In genomic region chr12:21773799-21774198, GRCh38 we compare ENCODE assay signal across 10 cellular contexts. TPM values are rescaled to one million over a fixed set of nuclear protein-coding genes. Genes with fewer than 3 reads are reported as not detected.
DNase-seq lines count a peak whose midpoint lies in the region; ATAC-seq and TF ChIP-seq lines count a peak whose summit lies in the region.
"Had no signal": no experiment of that assay in that cellular context is flagged by ENCODE, and none has a peak within 500 bp of the region (broad histone marks: within the 10 kb centered on the region; RNA-seq: fewer than 3 reads in every experiment).

No MANE protein-coding gene starts in this region.

- H3K27me3 Mint-ChIP-seq in activated T-helper 2 cell treated with anti-CD3 and anti-CD28 coated beads, Interferon-gamma antibody, Interleukin-2, Interleukin-4, amounts not matched to agents 10 μg/mL and 5 μg/mL and 100 μg/mL, durations not matched to agents 14 hours and 24 hours and 36 hours (ENCODE audit: low read depth), result peaks cover 62% of the 10 kb centered on the region

- TF ChIP-seq POLR2A in uterus (IDR thresholded peaks at IDR 0.05), result no peak

- H3K36me3 ChIP-seq in endocrine pancreas (ENCODE audit: control insufficient read depth, insufficient read depth, low read length) (no peaks in the 10 kb centered on the region), muscle layer of duodenum (ENCODE audit: control insufficient read depth in 1 of 2, insufficient read depth in 2 of 2, low read length in 2 of 2) (no peaks in the 10 kb centered on the region), uterus (no peaks in the 10 kb centered on the region), Karpas-422 (ENCODE audit: insufficient read depth, low read length) (no peaks in the 10 kb centered on the region)

- H3K9me3 Mint-ChIP-seq in activated T-helper 2 cell treated with anti-CD3 and anti-CD28 coated beads, Interferon-gamma antibody, Interleukin-2, Interleukin-4, amounts not matched to agents 10 μg/mL and 5 μg/mL and 100 μg/mL, durations not matched to agents 14 hours and 24 hours and 36 hours, result no peaks in the 10 kb centered on the region
- H3K9me3 Mint-ChIP-seq: activated naive CD4-positive, alpha-beta T cell treated with anti-CD3 and anti-CD28 coated beads, Interleukin-2, amount 50 U/mL, for 72 hours had no signal

- DNase-seq in Right ventricle myocardium superior (no peak), Right ventricle myocardium inferior (ENCODE audit: missing footprints) (no peak), uterus (no peak), Karpas-422 (no peak), SKM-1 (lab: John Stamatoyannopoulos, UW; ENCODE audit: unreplicated experiment) (no peak)
- no peak for DNase-seq in activated T-helper 2 cell treated with anti-CD3 and anti-CD28 coated beads, Interferon-gamma antibody, Interleukin-2, Interleukin-4, amounts not matched to agents 10 μg/mL and 5 μg/mL and 100 μg/mL, durations not matched to agents 14 hours and 24 hours and 36 hours (ENCODE audit: low spot score)
- DNase-seq: NCI-H748 treated with DMSO at 0.1 percent for 48 hours had no signal

- H3K4me1 ChIP-seq in endocrine pancreas (ENCODE audit: control insufficient read depth, insufficient read depth, low read length), result peaks cover 18% of the 10 kb centered on the region
- no peaks in the 10 kb centered on the region for H3K4me1 ChIP-seq in muscle layer of duodenum (ENCODE audit: control insufficient read depth in 1 of 2, insufficient read depth in 2 of 2, low read length in 2 of 2)
- no peaks in the 10 kb centered on the region for H3K4me1 ChIP-seq in uterus
- H3K4me1 ChIP-seq in Karpas-422 (ENCODE audit: low read length), result peaks cover 3% of the 10 kb centered on the region; the same call in 1 of the 2 replicates

- no peak for TF ChIP-seq CTCF in uterus (IDR thresholded peaks at IDR 0.05)

- peak; percentile 19 for ATAC-seq in Right ventricle myocardium superior (ENCODE audit: poor library complexity)
- ATAC-seq in Right ventricle myocardium inferior, result no peak

- no peaks in the 10 kb centered on the region for H4K20me1 ChIP-seq in Karpas-422 (ENCODE audit: insufficient read depth, low read depth, low read length)

- intact Hi-C loops in Right ventricle myocardium superior (cut with DNase I) (no loop called here), Right ventricle myocardium inferior (cut with DNase I) (loop anchor here (1.0 to 5.0 kb wide), 3 partner anchors 59 to 168 kb away; partner anchors contain the start of gene ABCC9), uterus (cut with DNase I; ENCODE audit: low total_unique reads) (loop anchor here (10.0 kb wide), 1 partner anchor 51 kb away; no protein-coding TSS in a partner anchor)
- intact Hi-C loops in activated T-helper 2 cell treated with anti-CD3 and anti-CD28 coated beads, Interferon-gamma antibody, Interleukin-2, Interleukin-4, amounts not matched to agents 10 μg/mL and 5 μg/mL and 100 μg/mL, durations not matched to agents 14 hours and 24 hours and 36 hours (cut with micrococcal nuclease), result no loop called here

- H3K4me3 Mint-ChIP-seq in activated T-helper 2 cell treated with anti-CD3 and anti-CD28 coated beads, Interferon-gamma antibody, Interleukin-2, Interleukin-4, amounts not matched to agents 10 μg/mL and 5 μg/mL and 100 μg/mL, durations not matched to agents 14 hours and 24 hours and 36 hours (ENCODE audit: low read depth), result no peak overlapping the region

- H3K9ac ChIP-seq in endocrine pancreas (ENCODE audit: control insufficient read depth, insufficient read depth, low read length) (peak overlapping the region; percentile 7), Karpas-422 (ENCODE audit: low read length) (no peak overlapping the region)

- no peak overlapping the region for H3K27ac Mint-ChIP-seq in activated T-helper 2 cell treated with anti-CD3 and anti-CD28 coated beads, Interferon-gamma antibody, Interleukin-2, Interleukin-4, amounts not matched to agents 10 μg/mL and 5 μg/mL and 100 μg/mL, durations not matched to agents 14 hours and 24 hours and 36 hours
- H3K27ac Mint-ChIP-seq: activated naive CD4-positive, alpha-beta T cell treated with anti-CD3 and anti-CD28 coated beads, Interleukin-2, amount 50 U/mL, for 72 hours had no signal

- H3K9me3 ChIP-seq in endocrine pancreas (ENCODE audit: control insufficient read depth, low read length) (no peaks in the 10 kb centered on the region), muscle layer of duodenum (ENCODE audit: control insufficient read depth in 1 of 2, low read length in 2 of 2) (no peaks in the 10 kb centered on the region), uterus (no peaks in the 10 kb centered on the region), Karpas-422 (ENCODE audit: low read length) (no peaks in the 10 kb centered on the region)

- no peaks in the 10 kb centered on the region for H3K79me2 ChIP-seq in Karpas-422 (ENCODE audit: low read length)

- H3K4me1 Mint-ChIP-seq in activated T-helper 2 cell treated with anti-CD3 and anti-CD28 coated beads, Interferon-gamma antibody, Interleukin-2, Interleukin-4, amounts not matched to agents 10 μg/mL and 5 μg/mL and 100 μg/mL, durations not matched to agents 14 hours and 24 hours and 36 hours (ENCODE audit: low read depth), result peaks cover 2% of the 10 kb centered on the region

- no peak overlapping the region for H2AFZ ChIP-seq in Karpas-422 (ENCODE audit: low read length)

- H3K4me3 ChIP-seq in endocrine pancreas (ENCODE audit: control insufficient read depth, insufficient read depth, low read length) (peak overlapping the region; percentile 94), muscle layer of duodenum (ENCODE audit: low read depth in 1 of 2, low read length in 2 of 2) (peak overlapping the region; percentile 59 to 65), uterus (peak overlapping the region; percentile 54 to 62), Karpas-422 (ENCODE audit: low read length) (no peak overlapping the region)

- H3K27ac ChIP-seq in muscle layer of duodenum (ENCODE audit: low read length) (peak overlapping the region; percentile 80), uterus (peak overlapping the region; percentile 90 to 93), Karpas-422 (ENCODE audit: low read length) (no peak overlapping the region)

- no peaks in the 10 kb centered on the region for H3K36me3 Mint-ChIP-seq in activated T-helper 2 cell treated with anti-CD3 and anti-CD28 coated beads, Interferon-gamma antibody, Interleukin-2, Interleukin-4, amounts not matched to agents 10 μg/mL and 5 μg/mL and 100 μg/mL, durations not matched to agents 14 hours and 24 hours and 36 hours (ENCODE audit: low read depth)
- H3K36me3 Mint-ChIP-seq: activated naive CD4-positive, alpha-beta T cell treated with anti-CD3 and anti-CD28 coated beads, Interleukin-2, amount 50 U/mL, for 72 hours had no signal

- H3K27me3 ChIP-seq in endocrine pancreas (ENCODE audit: control insufficient read depth, insufficient read depth, low read length), result no peaks in the 10 kb centered on the region
- H3K27me3 ChIP-seq in muscle layer of duodenum (ENCODE audit: low read depth, low read length), result no peaks in the 10 kb centered on the region
- no peaks in the 10 kb centered on the region for H3K27me3 ChIP-seq in uterus
- H3K27me3 ChIP-seq in Karpas-422 (ENCODE audit: low read length), result no peaks in the 10 kb centered on the region

- H3K4me2 ChIP-seq in Karpas-422 (ENCODE audit: low read depth, low read length, poor library complexity, severe bottlenecking), result no peak overlapping the region

- no peaks in the 10 kb centered on the region for H3K9me2 ChIP-seq in Karpas-422 (replicated peaks; ENCODE audit: insufficient read depth, low read length)

RNA-seq across cellular contexts. Expression of gene KCNJ8, which starts 0.7 kb away (rescaled TPM):
- total RNA-seq in Right ventricle myocardium superior, result 53.5 TPM
- total RNA-seq in Right ventricle myocardium inferior, result 57.0 TPM
- total RNA-seq in uterus, result 10 to 100 TPM in 2 of 4 donors, 1 to 10 TPM in 2; 6.1 to 44.9 (median 13.0) TPM
- not detected in 2 replicates for total RNA-seq in activated T-helper 2 cell treated with anti-CD3 and anti-CD28 coated beads, Interferon-gamma antibody, Interleukin-2, Interleukin-4, amounts not matched to agents 10 μg/mL and 5 μg/mL and 100 μg/mL, durations not matched to agents 14 hours and 24 hours and 36 hours
- not detected in 2 replicates for total RNA-seq in Karpas-422 (2014; rRNA removed; shearing (Covaris generic); ENCODE audit: low replicate concordance)
- total RNA-seq: activated naive CD4-positive, alpha-beta T cell treated with anti-CD3 and anti-CD28 coated beads, Interleukin-2, amount 50 U/mL, for 72 hours had no signal

Comparison
In these comparisons a context has a peak if more than half of its experiments do, and no peak if none do; other contexts are left out.
1. intact Hi-C loops: an anchor here in Right ventricle myocardium inferior (1.0 to 5.0 kb wide) and uterus (10.0 kb wide); none called in Right ventricle myocardium superior and activated T-helper 2 cell treated with anti-CD3 and anti-CD28 coated beads, Interferon-gamma antibody, Interleukin-2, Interleukin-4, amounts not matched to agents 10 μg/mL and 5 μg/mL and 100 μg/mL, durations not matched to agents 14 hours and 24 hours and 36 hours.